1 cellular context compared by ENCODE assay signal in genomic region chr10:31774291-31774900, GRCh38.
TF ChIP-seq lines count a peak whose summit lies in the region.

No MANE protein-coding gene starts in this region.

TF ChIP-seq in GM23338, 12 proteins besides CTCF, POLR2A, EP300 and RAD21:
- no peak for TF ChIP-seq NANOG (IDR thresholded peaks at IDR 0.05; ENCODE audit: borderline replicate concordance)
- TF ChIP-seq STAT1 (IDR thresholded peaks at IDR 0.05; ENCODE audit: unreplicated experiment), result no peak
- no peak for TF ChIP-seq ETS1 (IDR thresholded peaks at IDR 0.05)
- no peak for TF ChIP-seq EZH2phosphoT487 (IDR thresholded peaks at IDR 0.05; ENCODE audit: unreplicated experiment)
- TF ChIP-seq JUNB (IDR thresholded peaks at IDR 0.05; ENCODE audit: unreplicated experiment), result no peak
- no peak for TF ChIP-seq ZNF462 (CRISPR knock-in tag; IDR thresholded peaks at IDR 0.05)
- TF ChIP-seq CREB1 (CRISPR knock-in tag; IDR thresholded peaks at IDR 0.05; ENCODE audit: low read depth), result no peak
- no peak for TF ChIP-seq POLR2AphosphoS5 (IDR thresholded peaks at IDR 0.05; ENCODE audit: low read depth)
- TF ChIP-seq ZNF331 (CRISPR knock-in tag; IDR thresholded peaks at IDR 0.05; ENCODE audit: low read depth), result no peak
- no peak for TF ChIP-seq REST (IDR thresholded peaks at IDR 0.05; ENCODE audit: unreplicated experiment)
- no peak for TF ChIP-seq ZNF114 (CRISPR knock-in tag; IDR thresholded peaks at IDR 0.05)
- TF ChIP-seq EZH2 (IDR thresholded peaks at IDR 0.05; ENCODE audit: low read depth, unreplicated experiment), result no peak
